ENCODE assay signal across 9 cellular contexts in the genomic region with DNA sequence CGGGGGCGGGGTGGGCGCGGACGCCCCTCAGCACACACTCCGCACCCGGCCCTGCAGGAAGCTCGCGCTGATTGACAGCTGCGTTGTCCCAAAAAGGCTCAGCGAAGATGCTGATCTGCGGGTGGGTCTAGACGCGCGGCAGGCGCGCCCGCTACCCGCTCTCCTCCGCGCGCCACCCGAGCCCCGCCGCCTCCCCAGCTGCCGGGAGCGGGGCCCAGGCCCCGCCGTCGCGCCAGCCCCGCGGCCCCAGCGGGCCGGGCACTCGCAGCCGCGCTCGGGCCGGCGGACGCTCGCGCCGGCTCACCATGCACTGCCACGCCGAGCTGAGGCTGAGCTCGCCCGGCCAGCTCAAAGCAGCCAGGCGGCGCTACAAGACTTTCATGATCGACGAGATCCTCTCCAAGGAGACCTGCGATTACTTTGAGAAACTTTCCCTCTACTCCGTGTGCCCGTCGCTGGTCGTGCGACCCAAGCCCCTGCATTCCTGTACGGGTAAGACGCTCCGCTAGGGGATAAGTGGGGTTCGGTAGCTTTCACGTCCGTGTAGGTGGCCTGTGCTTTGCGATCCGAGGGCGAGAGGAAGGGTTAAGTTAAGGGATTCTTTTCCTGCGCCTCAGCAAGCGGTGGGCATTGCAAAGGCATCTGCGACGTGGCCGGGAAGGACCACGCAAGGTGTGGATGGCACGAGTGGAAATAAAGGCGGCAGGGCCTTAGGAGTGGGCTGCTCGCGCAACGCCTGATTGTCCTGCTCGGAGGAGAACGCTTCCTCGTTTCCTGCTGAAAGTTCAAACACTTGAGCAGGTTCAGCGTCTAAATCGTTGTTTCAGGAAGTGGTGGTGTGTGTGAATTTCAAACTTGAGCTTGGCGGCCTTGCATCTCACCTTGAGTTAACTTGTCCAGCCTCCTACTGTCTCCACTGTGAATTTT. TPM values are rescaled to one million over a fixed set of nuclear protein-coding genes. Genes with fewer than 3 reads are reported as not detected.
DNase-seq lines count a peak whose midpoint lies in the region; ATAC-seq, FAIRE-seq and TF ChIP-seq lines count a peak whose summit lies in the region.
"Had no signal": no experiment of that assay in that cellular context is flagged by ENCODE, and none has a peak within 500 bp of the region (broad histone marks: within the 10 kb centered on the region; RNA-seq: fewer than 3 reads in every experiment).

Gene BARX2 (plus strand): TSS at position 118 of the 927 bp plus-strand sequence. CDS start 188 bp downstream, at position 306.

- H3K4me1 ChIP-seq in ACC112 (ENCODE audit: control insufficient read depth, insufficient read depth, low read length, unreplicated experiment) (no peaks in the 10 kb centered on the region), kidney (ENCODE audit: control insufficient read depth in 1 of 2, insufficient read depth in 1 of 2, low read depth in 1 of 2, low read length in 2 of 2) (peaks cover 0 to 6% of the 10 kb centered on the region in 2 donors)

- no peak within 1 kb of the TSS for H2AFZ ChIP-seq in ACC112 (ENCODE audit: low read length, unreplicated experiment)

- H3K27ac ChIP-seq in ACC112 (ENCODE audit: low read depth, low read length) (no peak within 1 kb of the TSS), kidney (ENCODE audit: low read depth in 2 of 2, low read length in 2 of 2) (peak within 1 kb of the TSS; percentile 73 to 76)

- no peaks in the 10 kb centered on the region for H3K9me3 ChIP-seq in kidney (ENCODE audit: control insufficient read depth in 1 of 2, low read length in 2 of 2)

- TF ChIP-seq CTCF in GM12864 (IDR thresholded peaks at IDR 0.05; ENCODE audit: low read depth, low read length, missing control alignments) (peak; percentile 22), cardiac fibroblast (IDR thresholded peaks at IDR 0.05; ENCODE audit: low read depth, low read length) (peak; percentile 58), kidney (IDR thresholded peaks at IDR 0.05; ENCODE audit: borderline replicate concordance, extremely low read depth, insufficient read depth) (peak; percentile 29)

- ATAC-seq in HG02885 (IDR thresholded peaks at IDR 0.05; ENCODE audit: poor library complexity, unreplicated experiment), result no peak

- peak within 1 kb of the TSS in 1 of 2 donors; percentile 74 for H3K9ac ChIP-seq in kidney (ENCODE audit: low read length in 2 of 2)

- intact Hi-C loops in kidney (cut with DNase I), result no loop called here

- peaks cover 95% of the 10 kb centered on the region for H3K27me3 ChIP-seq in ACC112 (ENCODE audit: insufficient read depth, low read length)

- H3K36me3 ChIP-seq in ACC112 (ENCODE audit: insufficient read depth, low read length), result no peaks in the 10 kb centered on the region
- H3K36me3 ChIP-seq in kidney (ENCODE audit: control insufficient read depth in 1 of 2, insufficient read depth in 2 of 2, low read length in 2 of 2), result no peaks in the 10 kb centered on the region

- peak within 1 kb of the TSS; percentile 28; the same call in 1 of the 2 replicates for H3K4me3 ChIP-seq in ACC112 (ENCODE audit: low read depth, low read length)
- H3K4me3 ChIP-seq in GM12864 (ENCODE audit: low read depth, low read length), result no peak within 1 kb of the TSS
- H3K4me3 ChIP-seq in cardiac fibroblast (replicated peaks in 1 of 2; ENCODE audit: low read depth in 2 of 2, low read length in 2 of 2), result no peak within 1 kb of the TSS
- H3K4me3 ChIP-seq in kidney (ENCODE audit: low read length in 2 of 2), result peak within 1 kb of the TSS; percentile 57 to 69

- H3K79me2 ChIP-seq in ACC112 (ENCODE audit: control insufficient read depth, insufficient read depth, low read length, unreplicated experiment), result no peaks in the 10 kb centered on the region

- no peak for DNase-seq in GM12864 (ENCODE audit: low read depth)
- DNase-seq in NCI-H748 treated with DMSO at 0.1 percent for 48 hours (lab: John Stamatoyannopoulos, UW), result peak; percentile 28
- peak; percentile 61 to 70 for DNase-seq in cardiac fibroblast (ENCODE audit: low read depth in 2 of 2)
- peak; percentile 80 for DNase-seq in kidney
- DNase-seq in stimulated activated CD4-positive, alpha-beta T cell treated with anti-CD3 and anti-CD28 coated beads, TNF-alpha, amount 100 ng/mL, for 48 hours (ENCODE audit: low read depth in 3 of 3), result peak in 2 of 3 donors; percentile 5 to 32
- no peak for DNase-seq in T-helper 9 cell

- FAIRE-seq in kidney (lab: Jason Lieb, UNC), result no peak

RNA-seq across cellular contexts. Expression of gene BARX2, which starts in this region (rescaled TPM):
- 5.2 TPM for total RNA-seq in kidney
- polyA plus RNA-seq in kidney (ENCODE audit: insufficient read depth, low read depth, low replicate concordance), result 6.9 TPM
- total RNA-seq: myocyte had no signal

Comparison
In these comparisons a context has a peak if more than half of its experiments do, and no peak if none do; other contexts are left out.
1. H3K4me3 ChIP-seq: peak in ACC112 (single experiment) and kidney (2 of 2); none in GM12864 (single experiment) and cardiac fibroblast (0 of 2).
2. DNase-seq: peak in NCI-H748 treated with DMSO at 0.1 percent for 48 hours (single experiment), cardiac fibroblast (2 of 2), kidney (single experiment) and stimulated activated CD4-positive, alpha-beta T cell treated with anti-CD3 and anti-CD28 coated beads, TNF-alpha, amount 100 ng/mL, for 48 hours (2 of 3); none in GM12864 (single experiment) and T-helper 9 cell (single experiment).
3. Peak in every context shown above with its lines, with median percentiles within 50 percentile points of each other: CTCF ChIP-seq.